ENCODE assay signal across 8 cellular contexts in the genomic region with DNA sequence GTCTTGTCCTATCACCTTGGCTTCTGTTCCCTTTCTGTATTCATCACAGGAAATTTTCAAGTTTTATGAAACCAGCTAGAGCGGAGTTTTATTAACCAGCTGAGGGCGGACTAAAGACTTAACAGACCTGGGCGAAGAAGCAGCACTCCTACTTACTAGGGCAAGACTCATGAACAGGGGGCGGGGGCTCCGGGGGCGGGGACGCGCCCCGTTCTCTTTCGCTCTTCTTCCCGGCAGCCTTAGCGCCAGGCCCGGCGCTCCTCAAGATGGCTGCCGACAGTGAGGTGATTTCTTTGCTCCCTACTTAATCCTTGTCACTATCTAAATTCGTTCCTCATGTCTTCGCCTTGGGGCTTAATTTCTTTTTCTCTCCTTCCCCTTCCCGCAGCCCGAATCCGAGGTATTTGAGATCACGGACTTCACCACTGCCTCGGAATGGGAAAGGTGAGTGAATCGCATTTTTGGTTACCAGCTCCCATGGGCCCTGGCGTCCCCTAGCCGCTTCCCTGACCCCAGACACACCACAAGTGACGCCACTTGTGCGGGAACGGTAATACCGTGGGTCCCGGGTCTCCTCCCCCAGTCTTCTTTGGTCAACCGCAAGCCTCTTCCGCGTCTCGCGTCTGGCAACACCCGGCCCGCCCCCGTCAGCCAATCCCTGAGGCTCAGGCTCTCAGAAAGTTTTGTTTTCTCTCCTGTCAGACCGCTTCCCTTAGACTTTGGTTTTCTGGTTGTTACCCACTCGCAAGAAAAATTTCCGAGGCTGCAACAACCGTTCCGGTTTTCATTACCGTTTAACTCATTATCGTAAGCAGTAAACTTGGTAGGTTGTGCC. TPM values are rescaled to one million over a fixed set of nuclear protein-coding genes. Genes with fewer than 3 reads are reported as not detected.
DNase-seq lines count a peak whose midpoint lies in the region; ATAC-seq and TF ChIP-seq lines count a peak whose summit lies in the region.

Gene RAB3GAP1, plus strand, starts transcription at position 251 of the 835 bp plus-strand sequence. Its CDS starts 16 bp downstream, at position 267.

- peak within 1 kb of the TSS; percentile 94 to 95 for H3K27ac ChIP-seq in right atrium auricular region
- H3K27ac ChIP-seq in psoas muscle = peak within 1 kb of the TSS; percentile 95
- peak within 1 kb of the TSS; percentile 83 for H3K27ac ChIP-seq in urinary bladder (ENCODE audit: low read depth)

- peaks cover 31% of the 10 kb centered on the region for H3K4me1 Mint-ChIP-seq in T-helper 17 cell

- 0% methylated on average over 44 to 45 of the region's 45 CpGs for WGBS in psoas muscle, 3 donors
- WGBS in urinary bladder = under 1% methylated on average over 45 of the region's 45 CpGs

- TF ChIP-seq POLR2A in GM15510 (IDR thresholded peaks at IDR 0.05; ENCODE audit: borderline replicate concordance, extremely low read depth, insufficient read length) = peak; percentile 69

- H3K4me1 ChIP-seq in right atrium auricular region = peaks cover 0 to 45% of the 10 kb centered on the region in 2 donors
- H3K4me1 ChIP-seq in psoas muscle = peaks cover 32% of the 10 kb centered on the region
- H3K4me1 ChIP-seq in urinary bladder (ENCODE audit: insufficient read depth) = peaks cover 1% of the 10 kb centered on the region

- intact Hi-C loops in psoas muscle (cut with DNase I) = loop anchor here in 1 of 2 donors (1.0 to 5.0 kb wide), 2 partner anchors 45 to 134 kb away; partner anchors contain the start of gene CCNT2

- ATAC-seq in HG02852 (IDR thresholded peaks at IDR 0.05; ENCODE audit: unreplicated experiment) = peak; percentile 82
- peak; percentile 89 for ATAC-seq in T-helper 17 cell
- ATAC-seq in psoas muscle = peak; percentile 88 to 95 (median 90)

- H3K4me3 ChIP-seq in right atrium auricular region (peak within 1 kb of the TSS; percentile 83 to 93), psoas muscle (peak within 1 kb of the TSS; percentile 85), urinary bladder (ENCODE audit: low read depth, low read length) (peak within 1 kb of the TSS; percentile 62)

- H3K27ac Mint-ChIP-seq in T-helper 17 cell = peak within 1 kb of the TSS; percentile 100

- H3K27me3 ChIP-seq in right atrium auricular region (no peaks in the 10 kb centered on the region), psoas muscle (ENCODE audit: insufficient read depth in 3 of 3, low read length in 2 of 3) (no peaks in the 10 kb centered on the region)

- no peaks in the 10 kb centered on the region for H3K9me3 ChIP-seq in T-helper 17 cell (ENCODE audit: control insufficient read depth, low read length, poor library complexity, severe bottlenecking)
- no peaks in the 10 kb centered on the region for H3K9me3 ChIP-seq in right atrium auricular region
- H3K9me3 ChIP-seq in psoas muscle = no peaks in the 10 kb centered on the region

- peaks cover 7% of the 10 kb centered on the region for H3K36me3 Mint-ChIP-seq in T-helper 17 cell (ENCODE audit: low read depth)

- H3K36me3 ChIP-seq in right atrium auricular region = no peaks in the 10 kb centered on the region
- peaks cover 0 to 4% of the 10 kb centered on the region in 2 donors for H3K36me3 ChIP-seq in psoas muscle (ENCODE audit: insufficient read depth in 1 of 2, low read depth in 1 of 2)
- H3K36me3 ChIP-seq in urinary bladder (ENCODE audit: insufficient read depth) = no peaks in the 10 kb centered on the region

- H3K27me3 Mint-ChIP-seq in T-helper 17 cell = no peaks in the 10 kb centered on the region

- TF ChIP-seq CTCF in right atrium auricular region (IDR thresholded peaks at IDR 0.05) = no peak
- no peak for TF ChIP-seq CTCF in psoas muscle (IDR thresholded peaks at IDR 0.05)

- H3K4me3 Mint-ChIP-seq in T-helper 17 cell = peak within 1 kb of the TSS; percentile 99

- DNase-seq in NCI-H1694 (lab: John Stamatoyannopoulos, UW) = peak; percentile 47
- peak; percentile 82 to 90 (median 89) for DNase-seq in T-helper 17 cell
- peak in 53 of 56 donors; percentile 10 to 80 (median 56) for DNase-seq in amygdala (lab: John Stamatoyannopoulos, UW)
- DNase-seq in right atrium auricular region (ENCODE audit: low spot score) = peak; percentile 74
- DNase-seq in psoas muscle = peak; percentile 69 to 81

RNA-seq across cellular contexts. Expression of gene RAB3GAP1, which starts in this region (rescaled TPM):
- total RNA-seq in T-helper 17 cell (10 to 100 TPM; 32.8 to 43.8 TPM), right atrium auricular region (10 to 100 TPM; 33.0 to 36.2 TPM), psoas muscle (10 to 100 TPM; 37.7 to 52.7 (median 42.9) TPM), urinary bladder (110 TPM)
- polyA plus RNA-seq in psoas muscle (10 to 100 TPM; 24.5 to 45.4 (median 28.2) TPM), urinary bladder (36.9 TPM)

Comparison
In these comparisons a context has a peak if more than half of its experiments do, and no peak if none do; other contexts are left out.
1. Peak in every context shown above with its lines: DNase-seq, ATAC-seq, H3K4me3 ChIP-seq and H3K27ac ChIP-seq.